Comparison of ENCODE assay signal across 1 cellular context in the genomic region with DNA sequence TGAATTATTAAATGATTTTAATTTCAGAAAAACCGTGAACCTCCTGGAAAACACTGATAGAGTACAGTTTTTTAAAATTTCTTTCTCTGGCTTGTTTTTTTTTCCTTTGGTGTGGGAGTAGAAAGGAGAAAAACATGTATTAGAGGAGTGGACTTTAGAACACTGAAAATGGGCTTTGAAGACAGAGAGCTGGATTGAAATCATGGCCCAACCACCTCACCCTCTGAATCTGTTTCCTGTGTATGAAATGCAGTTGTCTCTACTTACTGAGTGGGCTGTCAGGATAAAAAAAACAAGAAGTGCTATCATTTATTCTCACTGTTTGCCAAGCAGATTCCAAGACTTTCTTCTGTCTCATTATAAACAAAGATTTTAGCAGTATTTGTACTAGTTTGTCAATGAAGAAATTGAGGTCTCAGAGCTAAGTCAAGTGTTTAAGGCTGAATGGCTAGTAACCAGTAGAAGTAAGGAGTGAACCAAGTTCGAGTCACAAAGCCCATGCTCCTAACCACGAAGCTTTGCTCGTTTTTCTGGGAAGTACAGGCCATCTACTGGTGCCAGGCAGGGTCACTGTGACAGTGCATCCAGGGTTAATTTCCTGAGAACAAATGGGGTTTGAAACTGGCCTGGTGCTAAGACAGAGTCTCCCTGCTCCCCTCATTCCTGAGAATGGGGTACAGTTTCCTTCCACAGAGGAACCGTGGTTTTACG.
TF ChIP-seq lines count a peak whose summit lies in the region.

No MANE protein-coding gene starts in this region.

TF ChIP-seq in HepG2, 621 proteins besides CTCF, POLR2A, EP300 and RAD21 (continued from another document and continues in another):
- TF ChIP-seq SMAD9 (CRISPR knock-in tag; IDR thresholded peaks at IDR 0.05) = no peak
- TF ChIP-seq ZFP90 (CRISPR knock-in tag; IDR thresholded peaks at IDR 0.05; ENCODE audit: borderline replicate concordance) = no peak
- no peak for TF ChIP-seq ZNF207 (IDR thresholded peaks at IDR 0.05; ENCODE audit: borderline replicate concordance)
- TF ChIP-seq ZNF383 (CRISPR knock-in tag; IDR thresholded peaks at IDR 0.05; ENCODE audit: borderline replicate concordance) = no peak
- TF ChIP-seq SP140L (CRISPR knock-in tag; IDR thresholded peaks at IDR 0.05; ENCODE audit: borderline replicate concordance) = no peak
- no peak for TF ChIP-seq PLRG1 (conservative IDR thresholded peaks at IDR 0.05)
- TF ChIP-seq, protein P1, sequence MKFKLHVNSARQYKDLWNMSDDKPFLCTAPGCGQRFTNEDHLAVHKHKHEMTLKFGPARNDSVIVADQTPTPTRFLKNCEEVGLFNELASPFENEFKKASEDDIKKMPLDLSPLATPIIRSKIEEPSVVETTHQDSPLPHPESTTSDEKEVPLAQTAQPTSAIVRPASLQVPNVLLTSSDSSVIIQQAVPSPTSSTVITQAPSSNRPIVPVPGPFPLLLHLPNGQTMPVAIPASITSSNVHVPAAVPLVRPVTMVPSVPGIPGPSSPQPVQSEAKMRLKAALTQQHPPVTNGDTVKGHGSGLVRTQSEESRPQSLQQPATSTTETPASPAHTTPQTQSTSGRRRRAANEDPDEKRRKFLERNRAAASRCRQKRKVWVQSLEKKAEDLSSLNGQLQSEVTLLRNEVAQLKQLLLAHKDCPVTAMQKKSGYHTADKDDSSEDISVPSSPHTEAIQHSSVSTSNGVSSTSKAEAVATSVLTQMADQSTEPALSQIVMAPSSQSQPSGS (CRISPR knock-in tag; IDR thresholded peaks at IDR 0.05) = no peak
- TF ChIP-seq, protein P2, sequence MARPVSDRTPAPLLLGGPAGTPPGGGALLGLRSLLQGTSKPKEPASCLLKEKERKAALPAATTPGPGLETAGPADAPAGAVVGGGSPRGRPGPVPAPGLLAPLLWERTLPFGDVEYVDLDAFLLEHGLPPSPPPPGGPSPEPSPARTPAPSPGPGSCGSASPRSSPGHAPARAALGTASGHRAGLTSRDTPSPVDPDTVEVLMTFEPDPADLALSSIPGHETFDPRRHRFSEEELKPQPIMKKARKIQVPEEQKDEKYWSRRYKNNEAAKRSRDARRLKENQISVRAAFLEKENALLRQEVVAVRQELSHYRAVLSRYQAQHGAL (CRISPR knock-in tag; IDR thresholded peaks at IDR 0.05; ENCODE audit: not compliant biosample characterization) = no peak
- no peak for TF ChIP-seq ZFP37 (CRISPR knock-in tag; IDR thresholded peaks at IDR 0.05; ENCODE audit: borderline replicate concordance)
- TF ChIP-seq ZNF274 (CRISPR knock-in tag; IDR thresholded peaks at IDR 0.05) = no peak
- TF ChIP-seq ZNF333 (CRISPR knock-in tag; IDR thresholded peaks at IDR 0.05; ENCODE audit: borderline replicate concordance) = no peak
- no peak for TF ChIP-seq NFE2L1 (CRISPR knock-in tag; IDR thresholded peaks at IDR 0.05; ENCODE audit: borderline replicate concordance)
- no peak for TF ChIP-seq ZNF598 (CRISPR knock-in tag; IDR thresholded peaks at IDR 0.05; ENCODE audit: borderline replicate concordance)
- TF ChIP-seq, protein P3, sequence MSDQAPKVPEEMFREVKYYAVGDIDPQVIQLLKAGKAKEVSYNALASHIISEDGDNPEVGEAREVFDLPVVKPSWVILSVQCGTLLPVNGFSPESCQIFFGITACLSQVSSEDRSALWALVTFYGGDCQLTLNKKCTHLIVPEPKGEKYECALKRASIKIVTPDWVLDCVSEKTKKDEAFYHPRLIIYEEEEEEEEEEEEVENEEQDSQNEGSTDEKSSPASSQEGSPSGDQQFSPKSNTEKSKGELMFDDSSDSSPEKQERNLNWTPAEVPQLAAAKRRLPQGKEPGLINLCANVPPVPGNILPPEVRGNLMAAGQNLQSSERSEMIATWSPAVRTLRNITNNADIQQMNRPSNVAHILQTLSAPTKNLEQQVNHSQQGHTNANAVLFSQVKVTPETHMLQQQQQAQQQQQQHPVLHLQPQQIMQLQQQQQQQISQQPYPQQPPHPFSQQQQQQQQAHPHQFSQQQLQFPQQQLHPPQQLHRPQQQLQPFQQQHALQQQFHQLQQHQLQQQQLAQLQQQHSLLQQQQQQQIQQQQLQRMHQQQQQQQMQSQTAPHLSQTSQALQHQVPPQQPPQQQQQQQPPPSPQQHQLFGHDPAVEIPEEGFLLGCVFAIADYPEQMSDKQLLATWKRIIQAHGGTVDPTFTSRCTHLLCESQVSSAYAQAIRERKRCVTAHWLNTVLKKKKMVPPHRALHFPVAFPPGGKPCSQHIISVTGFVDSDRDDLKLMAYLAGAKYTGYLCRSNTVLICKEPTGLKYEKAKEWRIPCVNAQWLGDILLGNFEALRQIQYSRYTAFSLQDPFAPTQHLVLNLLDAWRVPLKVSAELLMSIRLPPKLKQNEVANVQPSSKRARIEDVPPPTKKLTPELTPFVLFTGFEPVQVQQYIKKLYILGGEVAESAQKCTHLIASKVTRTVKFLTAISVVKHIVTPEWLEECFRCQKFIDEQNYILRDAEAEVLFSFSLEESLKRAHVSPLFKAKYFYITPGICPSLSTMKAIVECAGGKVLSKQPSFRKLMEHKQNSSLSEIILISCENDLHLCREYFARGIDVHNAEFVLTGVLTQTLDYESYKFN (CRISPR knock-in tag; conservative IDR thresholded peaks at IDR 0.05) = peak; percentile 61
- TF ChIP-seq HDAC1 (CRISPR knock-in tag; IDR thresholded peaks at IDR 0.05) = no peak
- TF ChIP-seq ZNF441 (CRISPR knock-in tag; IDR thresholded peaks at IDR 0.05; ENCODE audit: borderline replicate concordance) = 0 out of 2 replicates have a peak, but pooled peaks have one; percentile 19
- TF ChIP-seq ZNF501 (CRISPR knock-in tag; IDR thresholded peaks at IDR 0.05) = no peak
- no peak for TF ChIP-seq RBM22 (optimal IDR thresholded peaks at IDR 0.05; ENCODE audit: low read length)
- no peak for TF ChIP-seq DPF2 (CRISPR knock-in tag; IDR thresholded peaks at IDR 0.05; ENCODE audit: borderline replicate concordance, low read depth)
- peak; percentile 35; the same call in 1 of the 2 replicates for TF ChIP-seq ZNF629 (CRISPR knock-in tag; conservative IDR thresholded peaks at IDR 0.05)
- TF ChIP-seq, protein P4, sequence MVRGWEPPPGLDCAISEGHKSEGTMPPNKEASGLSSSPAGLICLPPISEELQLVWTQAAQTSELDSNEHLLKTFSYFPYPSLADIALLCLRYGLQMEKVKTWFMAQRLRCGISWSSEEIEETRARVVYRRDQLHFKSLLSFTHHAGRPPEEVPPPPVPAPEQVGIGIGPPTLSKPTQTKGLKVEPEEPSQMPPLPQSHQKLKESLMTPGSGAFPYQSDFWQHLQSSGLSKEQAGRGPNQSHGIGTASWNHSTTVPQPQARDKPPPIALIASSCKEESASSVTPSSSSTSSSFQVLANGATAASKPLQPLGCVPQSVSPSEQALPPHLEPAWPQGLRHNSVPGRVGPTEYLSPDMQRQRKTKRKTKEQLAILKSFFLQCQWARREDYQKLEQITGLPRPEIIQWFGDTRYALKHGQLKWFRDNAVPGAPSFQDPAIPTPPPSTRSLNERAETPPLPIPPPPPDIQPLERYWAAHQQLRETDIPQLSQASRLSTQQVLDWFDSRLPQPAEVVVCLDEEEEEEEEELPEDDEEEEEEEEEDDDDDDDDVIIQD (CRISPR knock-in tag; IDR thresholded peaks at IDR 0.05; ENCODE audit: low read depth) = peak; percentile 68; the same call in 1 of the 2 replicates
- TF ChIP-seq, protein P5, sequence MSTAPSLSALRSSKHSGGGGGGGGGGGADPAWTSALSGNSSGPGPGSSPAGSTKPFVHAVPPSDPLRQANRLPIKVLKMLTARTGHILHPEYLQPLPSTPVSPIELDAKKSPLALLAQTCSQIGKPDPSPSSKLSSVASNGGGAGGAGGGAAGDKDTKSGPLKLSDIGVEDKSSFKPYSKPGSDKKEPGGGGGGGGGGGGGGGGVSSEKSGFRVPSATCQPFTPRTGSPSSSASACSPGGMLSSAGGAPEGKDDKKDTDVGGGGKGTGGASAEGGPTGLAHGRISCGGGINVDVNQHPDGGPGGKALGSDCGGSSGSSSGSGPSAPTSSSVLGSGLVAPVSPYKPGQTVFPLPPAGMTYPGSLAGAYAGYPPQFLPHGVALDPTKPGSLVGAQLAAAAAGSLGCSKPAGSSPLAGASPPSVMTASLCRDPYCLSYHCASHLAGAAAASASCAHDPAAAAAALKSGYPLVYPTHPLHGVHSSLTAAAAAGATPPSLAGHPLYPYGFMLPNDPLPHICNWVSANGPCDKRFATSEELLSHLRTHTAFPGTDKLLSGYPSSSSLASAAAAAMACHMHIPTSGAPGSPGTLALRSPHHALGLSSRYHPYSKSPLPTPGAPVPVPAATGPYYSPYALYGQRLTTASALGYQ (CRISPR knock-in tag; IDR thresholded peaks at IDR 0.05) = no peak
- no peak for TF ChIP-seq ZNF552 (CRISPR knock-in tag; IDR thresholded peaks at IDR 0.05; ENCODE audit: borderline replicate concordance)
- TF ChIP-seq ZNF678 (CRISPR knock-in tag; IDR thresholded peaks at IDR 0.05) = no peak
- TF ChIP-seq, protein P6, sequence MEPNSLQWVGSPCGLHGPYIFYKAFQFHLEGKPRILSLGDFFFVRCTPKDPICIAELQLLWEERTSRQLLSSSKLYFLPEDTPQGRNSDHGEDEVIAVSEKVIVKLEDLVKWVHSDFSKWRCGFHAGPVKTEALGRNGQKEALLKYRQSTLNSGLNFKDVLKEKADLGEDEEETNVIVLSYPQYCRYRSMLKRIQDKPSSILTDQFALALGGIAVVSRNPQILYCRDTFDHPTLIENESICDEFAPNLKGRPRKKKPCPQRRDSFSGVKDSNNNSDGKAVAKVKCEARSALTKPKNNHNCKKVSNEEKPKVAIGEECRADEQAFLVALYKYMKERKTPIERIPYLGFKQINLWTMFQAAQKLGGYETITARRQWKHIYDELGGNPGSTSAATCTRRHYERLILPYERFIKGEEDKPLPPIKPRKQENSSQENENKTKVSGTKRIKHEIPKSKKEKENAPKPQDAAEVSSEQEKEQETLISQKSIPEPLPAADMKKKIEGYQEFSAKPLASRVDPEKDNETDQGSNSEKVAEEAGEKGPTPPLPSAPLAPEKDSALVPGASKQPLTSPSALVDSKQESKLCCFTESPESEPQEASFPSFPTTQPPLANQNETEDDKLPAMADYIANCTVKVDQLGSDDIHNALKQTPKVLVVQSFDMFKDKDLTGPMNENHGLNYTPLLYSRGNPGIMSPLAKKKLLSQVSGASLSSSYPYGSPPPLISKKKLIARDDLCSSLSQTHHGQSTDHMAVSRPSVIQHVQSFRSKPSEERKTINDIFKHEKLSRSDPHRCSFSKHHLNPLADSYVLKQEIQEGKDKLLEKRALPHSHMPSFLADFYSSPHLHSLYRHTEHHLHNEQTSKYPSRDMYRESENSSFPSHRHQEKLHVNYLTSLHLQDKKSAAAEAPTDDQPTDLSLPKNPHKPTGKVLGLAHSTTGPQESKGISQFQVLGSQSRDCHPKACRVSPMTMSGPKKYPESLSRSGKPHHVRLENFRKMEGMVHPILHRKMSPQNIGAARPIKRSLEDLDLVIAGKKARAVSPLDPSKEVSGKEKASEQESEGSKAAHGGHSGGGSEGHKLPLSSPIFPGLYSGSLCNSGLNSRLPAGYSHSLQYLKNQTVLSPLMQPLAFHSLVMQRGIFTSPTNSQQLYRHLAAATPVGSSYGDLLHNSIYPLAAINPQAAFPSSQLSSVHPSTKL (CRISPR knock-in tag; IDR thresholded peaks at IDR 0.05) = 0 out of 2 replicates have a peak, but pooled peaks have one; percentile 26
- 0 out of 2 replicates have a peak, but pooled peaks have one; percentile 13 for TF ChIP-seq TBX2 (CRISPR knock-in tag; IDR thresholded peaks at IDR 0.05; ENCODE audit: borderline replicate concordance)
- no peak for TF ChIP-seq RBFOX2 (IDR thresholded peaks at IDR 0.05; ENCODE audit: low read depth, low read length)
- no peak for TF ChIP-seq CCDC6 (CRISPR knock-in tag; IDR thresholded peaks at IDR 0.05)
- TF ChIP-seq ZNF367 (CRISPR knock-in tag; IDR thresholded peaks at IDR 0.05; ENCODE audit: borderline replicate concordance) = no peak
- no peak for TF ChIP-seq TBL1XR1 (IDR thresholded peaks at IDR 0.05; ENCODE audit: borderline replicate concordance, low read length, partially characterized antibody)
- no peak for TF ChIP-seq SRSF9 (IDR thresholded peaks at IDR 0.05; ENCODE audit: borderline replicate concordance, insufficient read depth, low read depth, low read length, poor library complexity, severe bottlenecking)
- no peak for TF ChIP-seq HDAC2 (CRISPR knock-in tag; IDR thresholded peaks at IDR 0.05)
- no peak for TF ChIP-seq ATF1 (CRISPR knock-in tag; IDR thresholded peaks at IDR 0.05)
- TF ChIP-seq, protein P7, sequence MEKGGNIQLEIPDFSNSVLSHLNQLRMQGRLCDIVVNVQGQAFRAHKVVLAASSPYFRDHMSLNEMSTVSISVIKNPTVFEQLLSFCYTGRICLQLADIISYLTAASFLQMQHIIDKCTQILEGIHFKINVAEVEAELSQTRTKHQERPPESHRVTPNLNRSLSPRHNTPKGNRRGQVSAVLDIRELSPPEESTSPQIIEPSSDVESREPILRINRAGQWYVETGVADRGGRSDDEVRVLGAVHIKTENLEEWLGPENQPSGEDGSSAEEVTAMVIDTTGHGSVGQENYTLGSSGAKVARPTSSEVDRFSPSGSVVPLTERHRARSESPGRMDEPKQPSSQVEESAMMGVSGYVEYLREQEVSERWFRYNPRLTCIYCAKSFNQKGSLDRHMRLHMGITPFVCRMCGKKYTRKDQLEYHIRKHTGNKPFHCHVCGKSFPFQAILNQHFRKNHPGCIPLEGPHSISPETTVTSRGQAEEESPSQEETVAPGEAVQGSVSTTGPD (CRISPR knock-in tag; IDR thresholded peaks at IDR 0.05) = no peak
- TF ChIP-seq ZNF749 (CRISPR knock-in tag; IDR thresholded peaks at IDR 0.05; ENCODE audit: borderline replicate concordance) = no peak
- no peak for TF ChIP-seq TARDBP (CRISPR knock-in tag; IDR thresholded peaks at IDR 0.05)
- TF ChIP-seq, protein P8, sequence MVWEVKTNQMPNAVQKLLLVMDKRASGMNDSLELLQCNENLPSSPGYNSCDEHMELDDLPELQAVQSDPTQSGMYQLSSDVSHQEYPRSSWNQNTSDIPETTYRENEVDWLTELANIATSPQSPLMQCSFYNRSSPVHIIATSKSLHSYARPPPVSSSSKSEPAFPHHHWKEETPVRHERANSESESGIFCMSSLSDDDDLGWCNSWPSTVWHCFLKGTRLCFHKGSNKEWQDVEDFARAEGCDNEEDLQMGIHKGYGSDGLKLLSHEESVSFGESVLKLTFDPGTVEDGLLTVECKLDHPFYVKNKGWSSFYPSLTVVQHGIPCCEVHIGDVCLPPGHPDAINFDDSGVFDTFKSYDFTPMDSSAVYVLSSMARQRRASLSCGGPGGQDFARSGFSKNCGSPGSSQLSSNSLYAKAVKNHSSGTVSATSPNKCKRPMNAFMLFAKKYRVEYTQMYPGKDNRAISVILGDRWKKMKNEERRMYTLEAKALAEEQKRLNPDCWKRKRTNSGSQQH (CRISPR knock-in tag; IDR thresholded peaks at IDR 0.05; ENCODE audit: low read depth) = no peak
- TF ChIP-seq, protein P9, sequence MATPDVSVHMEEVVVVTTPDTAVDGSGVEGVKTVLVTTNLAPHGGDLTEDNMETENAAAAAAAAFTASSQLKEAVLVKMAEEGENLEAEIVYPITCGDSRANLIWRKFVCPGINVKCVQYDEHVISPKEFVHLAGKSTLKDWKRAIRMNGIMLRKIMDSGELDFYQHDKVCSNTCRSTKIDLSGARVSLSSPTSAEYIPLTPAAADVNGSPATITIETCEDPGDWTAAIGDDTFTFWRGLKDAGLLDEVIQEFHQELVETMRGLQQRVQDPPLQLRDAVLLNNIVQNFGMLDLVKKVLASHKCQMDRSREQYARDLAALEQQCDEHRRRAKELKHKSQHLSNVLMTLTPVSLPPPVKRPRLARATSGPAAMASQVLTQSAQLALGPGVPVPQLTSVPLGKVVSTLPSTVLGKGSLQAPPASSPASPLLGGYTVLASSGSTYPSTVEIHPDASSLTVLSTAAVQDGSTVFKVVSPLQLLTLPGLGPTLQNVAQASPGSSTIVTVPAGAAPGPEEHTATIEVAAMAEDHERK (CRISPR knock-in tag; IDR thresholded peaks at IDR 0.05; ENCODE audit: low read depth) = no peak
- no peak for TF ChIP-seq GABPB1 (CRISPR knock-in tag; IDR thresholded peaks at IDR 0.05)
